Comparison of ENCODE assay signal across 8 cellular contexts in genomic region chr6:108117427-108118358, GRCh38. TPM values are rescaled to one million over a fixed set of nuclear protein-coding genes. Genes with fewer than 3 reads are reported as not detected.
DNase-seq lines count a peak whose midpoint lies in the region; ATAC-seq and TF ChIP-seq lines count a peak whose summit lies in the region.

No MANE protein-coding gene starts in this region.

- peaks cover 39% of the 10 kb centered on the region for H3K27me3 Mint-ChIP-seq in memory B cell

- peak; percentile 62 for ATAC-seq in RWPE2 (ENCODE audit: low read depth)
- peak; percentile 50 for ATAC-seq in memory B cell (ENCODE audit: low read depth)
- ATAC-seq in upper lobe of left lung (ENCODE audit: low FRiP score in 2 of 2) = peak; percentile 34 to 73

- peaks cover 47% of the 10 kb centered on the region for H3K27me3 ChIP-seq in RWPE2 (ENCODE audit: insufficient read depth, poor library complexity, severe bottlenecking)
- peaks cover 73 to 96% of the 10 kb centered on the region in 2 donors for H3K27me3 ChIP-seq in duodenal mucosa (ENCODE audit: control insufficient read depth in 1 of 2, insufficient read depth in 2 of 2, low read length in 2 of 2)
- H3K27me3 ChIP-seq in upper lobe of left lung = peaks cover 0 to 58% (median 36%) of the 10 kb centered on the region in 4 donors

- H3K27ac ChIP-seq in RWPE2 (ENCODE audit: poor library complexity, severe bottlenecking) (no peak overlapping the region), duodenal mucosa (ENCODE audit: low read depth, low read length) (no peak overlapping the region), upper lobe of left lung (no peak overlapping the region)

- H3K9ac ChIP-seq in duodenal mucosa (ENCODE audit: low read depth in 1 of 2, low read length in 2 of 2) = peak overlapping the region in 1 of 2 donors; percentile 51

- H3K4me3 ChIP-seq in RWPE2 (ENCODE audit: severe bottlenecking) (peak overlapping the region; percentile 33), duodenal mucosa (ENCODE audit: low read depth in 1 of 2, low read length in 2 of 2) (peak overlapping the region; percentile 70 to 85), upper lobe of left lung (peak overlapping the region; percentile 50 to 66 (median 58))

- H3K27ac Mint-ChIP-seq in memory B cell = peak overlapping the region; percentile 6

- TF ChIP-seq CTCF in GM20000 (IDR thresholded peaks at IDR 0.05; ENCODE audit: extremely low read depth, missing control alignments) (no peak), RWPE2 (IDR thresholded peaks at IDR 0.05; ENCODE audit: poor library complexity, severe bottlenecking) (no peak), upper lobe of left lung (IDR thresholded peaks at IDR 0.05) (no peak)

- TF ChIP-seq EP300 in upper lobe of left lung (IDR thresholded peaks at IDR 0.05) = no peak

- H3K9me3 Mint-ChIP-seq in memory B cell = no peaks in the 10 kb centered on the region

- peaks cover 39% of the 10 kb centered on the region for H3K4me1 Mint-ChIP-seq in memory B cell

- 2% methylated on average over 35 to 67 of the region's 72 CpGs for WGBS in upper lobe of left lung, 2 donors

- peak overlapping the region; percentile 84 for H3K4me3 Mint-ChIP-seq in memory B cell

- H3K4me1 ChIP-seq in RWPE2 (ENCODE audit: insufficient read depth, poor library complexity, severe bottlenecking) = peaks cover 4% of the 10 kb centered on the region
- H3K4me1 ChIP-seq in duodenal mucosa (ENCODE audit: control insufficient read depth in 1 of 2, insufficient read depth in 2 of 2, low read length in 2 of 2) = peaks cover 34 to 48% of the 10 kb centered on the region in 2 donors
- peaks cover 47 to 59% (median 53%) of the 10 kb centered on the region in 4 donors for H3K4me1 ChIP-seq in upper lobe of left lung

- no peaks in the 10 kb centered on the region for H3K36me3 ChIP-seq in RWPE2 (ENCODE audit: low read depth)
- no peaks in the 10 kb centered on the region for H3K36me3 ChIP-seq in duodenal mucosa (ENCODE audit: control insufficient read depth in 1 of 2, insufficient read depth in 2 of 2, low read length in 2 of 2)
- no peaks in the 10 kb centered on the region for H3K36me3 ChIP-seq in upper lobe of left lung

- peak; percentile 4 for DNase-seq in Ammon's horn (ENCODE audit: low spot score)
- peak; percentile 83 for DNase-seq in GM20000 (ENCODE audit: low spot score)
- DNase-seq in RWPE2 (ENCODE audit: low spot score) = no peak
- DNase-seq in memory B cell (ENCODE audit: low spot score in 2 of 2) = peak; percentile 38 to 48
- DNase-seq in upper lobe of left lung = peak; percentile 45 to 92
- no peak for DNase-seq in COR-L47 (lab: John Stamatoyannopoulos, UW)
- DNase-seq in foreskin melanocyte = no peak

- no peak for TF ChIP-seq POLR2A in upper lobe of left lung (IDR thresholded peaks at IDR 0.05)

- peaks cover 2% of the 10 kb centered on the region for H3K36me3 Mint-ChIP-seq in memory B cell

- H3K9me3 ChIP-seq in RWPE2 (ENCODE audit: severe bottlenecking) (no peaks in the 10 kb centered on the region), duodenal mucosa (ENCODE audit: control insufficient read depth in 1 of 2, low read length in 2 of 2) (no peaks in the 10 kb centered on the region), upper lobe of left lung (no peaks in the 10 kb centered on the region)

RNA-seq across cellular contexts. Expression of gene OSTM1, which starts 43.2 kb away (rescaled TPM):
- 10 to 100 TPM; 13.6 to 90.9 (median 49.9) TPM for total RNA-seq in upper lobe of left lung

RNA-seq across cellular contexts. Expression of gene NR2E1, which starts 48.1 kb away (rescaled TPM):
- total RNA-seq in upper lobe of left lung = not detected

Comparison
In these comparisons a context has a peak if more than half of its experiments do, and no peak if none do; other contexts are left out.
1. DNase-seq: peak in Ammon's horn (single experiment), GM20000 (single experiment), memory B cell (2 of 2) and upper lobe of left lung (2 of 2); none in RWPE2 (single experiment), COR-L47 (single experiment) and foreskin melanocyte (single experiment).
2. Peak in every context shown above with its lines, with median percentiles within 50 percentile points of each other: ATAC-seq and H3K4me3 ChIP-seq.